ENCODE assay signal across 23 cellular contexts in the genomic region with DNA sequence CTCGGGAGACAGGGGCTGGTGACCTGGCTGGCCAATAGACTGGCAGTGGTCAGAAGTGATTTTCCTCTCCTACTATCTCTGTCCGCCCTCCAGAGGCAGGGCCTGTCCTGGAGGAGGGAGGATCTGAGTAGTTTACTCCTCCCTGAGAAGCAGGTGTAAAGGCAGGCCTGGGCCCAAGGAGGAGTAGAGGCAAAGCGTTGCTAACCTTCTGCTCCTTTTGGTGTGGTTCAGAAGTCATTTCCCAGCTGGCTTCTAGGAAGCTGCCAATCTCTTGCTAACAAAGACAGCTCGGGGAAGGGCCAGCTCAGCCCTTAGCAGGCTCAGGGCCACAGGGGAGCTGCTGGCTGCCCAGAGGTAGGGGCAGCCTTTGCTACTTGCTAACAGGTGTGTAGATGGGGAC.
DNase-seq lines count a peak whose midpoint lies in the region; ATAC-seq, FAIRE-seq and TF ChIP-seq lines count a peak whose summit lies in the region.
"Had no signal": no experiment of that assay in that cellular context is flagged by ENCODE, and none has a peak within 500 bp of the region (broad histone marks: within the 10 kb centered on the region; RNA-seq: fewer than 3 reads in every experiment).

No MANE protein-coding gene starts in this region.

- H3K9me3 Mint-ChIP-seq in GM23338: no peaks in the 10 kb centered on the region
- H3K9me3 Mint-ChIP-seq: CD4-positive, alpha-beta memory T cell had no signal

- peak; percentile 76 for ATAC-seq in GM23338
- ATAC-seq in lower lobe of right lung: no peak
- ATAC-seq in HG03139 (IDR thresholded peaks at IDR 0.05; ENCODE audit: unreplicated experiment): no peak
- ATAC-seq in HG03460 (IDR thresholded peaks at IDR 0.05; ENCODE audit: unreplicated experiment): no peak
- ATAC-seq: HepG2, K562, Panc1 had no signal

- FAIRE-seq in small intestine (lab: Jason Lieb, UNC): no peak
- FAIRE-seq: GM12891, H54, HepG2, K562 had no signal

- TF ChIP-seq CTCF in GM23338 (conservative IDR thresholded peaks at IDR 0.05; ENCODE audit: low read depth in 2 of 2) (peak in 1 of 2 experiments; percentile 33; a peak in 2 of 4 replicates), lower lobe of right lung (IDR thresholded peaks at IDR 0.05) (no peak)

- H3K27me3 Mint-ChIP-seq in GM23338 (ENCODE audit: insufficient read depth, low read depth, poor library complexity): peaks cover 4% of the 10 kb centered on the region

- H3F3A ChIP-seq in GM23338 (replicated peaks; ENCODE audit: low read depth): no peaks in the 10 kb centered on the region

- H3K4me3 Mint-ChIP-seq in GM23338: no peak overlapping the region
- H3K4me3 Mint-ChIP-seq: CD4-positive, alpha-beta memory T cell had no signal

- H3K36me3 Mint-ChIP-seq in GM23338 (ENCODE audit: low read depth): no peaks in the 10 kb centered on the region; the same call in 2 of the 3 replicates
- H3K36me3 Mint-ChIP-seq: CD4-positive, alpha-beta memory T cell had no signal

- H3K36me3 ChIP-seq in GM23338 (ENCODE audit: insufficient read depth): no peaks in the 10 kb centered on the region
- H3K36me3 ChIP-seq in lower lobe of right lung: no peaks in the 10 kb centered on the region
- H3K36me3 ChIP-seq in small intestine (ENCODE audit: control insufficient read depth in 2 of 2, insufficient read depth in 2 of 2, low read length in 2 of 2): no peaks in the 10 kb centered on the region
- H3K36me3 ChIP-seq: BLaER1, MG63 had no signal

- intact Hi-C loops in lower lobe of right lung (cut with DNase I): no loop called here

- no peaks in the 10 kb centered on the region for H3K4me1 ChIP-seq in GM23338 (ENCODE audit: insufficient read depth)
- no peaks in the 10 kb centered on the region for H3K4me1 ChIP-seq in lower lobe of right lung
- H3K4me1 ChIP-seq in small intestine (ENCODE audit: control insufficient read depth in 2 of 2, insufficient read depth in 1 of 2, low read depth in 1 of 2, low read length in 1 of 2): no peaks in the 10 kb centered on the region

- H3K27ac ChIP-seq in GM23338 (ENCODE audit: low read depth): no peak overlapping the region
- H3K27ac ChIP-seq in lower lobe of right lung: no peak overlapping the region
- H3K27ac ChIP-seq in small intestine (ENCODE audit: low read depth in 1 of 2, low read length in 1 of 2): no peak overlapping the region
- H3K27ac ChIP-seq: BLaER1, HL-60 had no signal

- WGBS in small intestine, 3 donors: 28 to 51% (median 39%) methylated on average over 4 of the region's 4 CpGs

- peaks cover 21% of the 10 kb centered on the region for H3K4me1 Mint-ChIP-seq in GM23338
- H3K4me1 Mint-ChIP-seq: CD4-positive, alpha-beta memory T cell had no signal

- no peaks in the 10 kb centered on the region for H3K79me2 ChIP-seq in GM23338 (replicated peaks; ENCODE audit: insufficient read depth)

- H3K9me2 ChIP-seq in GM23338 (ENCODE audit: insufficient read depth): no peaks in the 10 kb centered on the region
- H3K9me2 ChIP-seq: SK-N-SH had no signal

- H3K9me3 ChIP-seq in lower lobe of right lung (no peaks in the 10 kb centered on the region), small intestine (ENCODE audit: control insufficient read depth, low read depth) (no peaks in the 10 kb centered on the region)
- H3K9me3 ChIP-seq: BLaER1, MG63, SK-N-SH had no signal

- DNase-seq in GM23338 (ENCODE audit: low spot score) (no peak), NCI-H69 (lab: John Stamatoyannopoulos, UW) (peak; percentile 83), lower lobe of right lung (peak; percentile 26), small intestine (peak; percentile 42), HCEC 1CT (no peak)
- DNase-seq: CD4-positive, alpha-beta memory T cell; DND-41; MG63; NCI-H1048; NCI-H2081 treated with DMSO at 0.1 percent for 48 hours; NCI-H2171 treated with DMSO at 0.1 percent for 48 hours; NCI-H526 treated with DMSO at 0.1 percent for 48 hours; SIG-M5; SK-N-SH had no signal

- no peaks in the 10 kb centered on the region for H4K20me1 ChIP-seq in GM23338 (replicated peaks; ENCODE audit: insufficient read depth)
- H4K20me1 ChIP-seq: BLaER1 had no signal

- H2AFZ ChIP-seq in GM23338: peak overlapping the region; percentile 32; the same call in 1 of the 2 replicates

- no peak overlapping the region; the same call in 1 of the 2 replicates for H3K27ac Mint-ChIP-seq in GM23338
- H3K27ac Mint-ChIP-seq: CD4-positive, alpha-beta memory T cell had no signal

- H3K27me3 ChIP-seq in GM23338 (ENCODE audit: insufficient read depth) (no peaks in the 10 kb centered on the region), lower lobe of right lung (ENCODE audit: low read depth) (no peaks in the 10 kb centered on the region), small intestine (ENCODE audit: control insufficient read depth in 2 of 2, insufficient read depth in 2 of 2, low read length in 2 of 2) (no peaks in the 10 kb centered on the region)
- H3K27me3 ChIP-seq: BLaER1, MG63 had no signal

- no peak overlapping the region for H3K4me2 ChIP-seq in GM23338
- H3K4me2 ChIP-seq: BLaER1, SK-N-SH had no signal

- no peak overlapping the region for H3K4me3 ChIP-seq in GM23338
- no peak overlapping the region for H3K4me3 ChIP-seq in lower lobe of right lung
- no peak overlapping the region for H3K4me3 ChIP-seq in small intestine (ENCODE audit: low read depth in 1 of 2, low read length in 2 of 2)
- H3K4me3 ChIP-seq: BLaER1, K562, MG63 had no signal

TF ChIP-seq in GM23338, 12 proteins besides CTCF, POLR2A, EP300 and RAD21 (continues in another document):
- TF ChIP-seq EZH2phosphoT487 (IDR thresholded peaks at IDR 0.05; ENCODE audit: unreplicated experiment): no peak
- TF ChIP-seq JUNB (IDR thresholded peaks at IDR 0.05; ENCODE audit: unreplicated experiment): no peak
- TF ChIP-seq CREB1 (CRISPR knock-in tag; IDR thresholded peaks at IDR 0.05; ENCODE audit: low read depth): no peak
- TF ChIP-seq EZH2 (IDR thresholded peaks at IDR 0.05; ENCODE audit: low read depth, unreplicated experiment): no peak
- TF ChIP-seq ZNF331 (CRISPR knock-in tag; IDR thresholded peaks at IDR 0.05; ENCODE audit: low read depth): no peak
- no peak for TF ChIP-seq ZNF114 (CRISPR knock-in tag; IDR thresholded peaks at IDR 0.05)
- TF ChIP-seq POLR2AphosphoS5 (IDR thresholded peaks at IDR 0.05; ENCODE audit: low read depth): no peak
- TF ChIP-seq, protein P1, sequence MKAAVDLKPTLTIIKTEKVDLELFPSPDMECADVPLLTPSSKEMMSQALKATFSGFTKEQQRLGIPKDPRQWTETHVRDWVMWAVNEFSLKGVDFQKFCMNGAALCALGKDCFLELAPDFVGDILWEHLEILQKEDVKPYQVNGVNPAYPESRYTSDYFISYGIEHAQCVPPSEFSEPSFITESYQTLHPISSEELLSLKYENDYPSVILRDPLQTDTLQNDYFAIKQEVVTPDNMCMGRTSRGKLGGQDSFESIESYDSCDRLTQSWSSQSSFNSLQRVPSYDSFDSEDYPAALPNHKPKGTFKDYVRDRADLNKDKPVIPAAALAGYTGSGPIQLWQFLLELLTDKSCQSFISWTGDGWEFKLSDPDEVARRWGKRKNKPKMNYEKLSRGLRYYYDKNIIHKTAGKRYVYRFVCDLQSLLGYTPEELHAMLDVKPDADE (IDR thresholded peaks at IDR 0.05): no peak
- TF ChIP-seq NANOG (IDR thresholded peaks at IDR 0.05; ENCODE audit: borderline replicate concordance): no peak

Comparison
In these comparisons a context has a peak if more than half of its experiments do, and no peak if none do; other contexts are left out.
1. DNase-seq: peak in NCI-H69 (single experiment), lower lobe of right lung (single experiment) and small intestine (single experiment); none in GM23338 (single experiment) and HCEC 1CT (single experiment).